In genomic region chr1:169102567-169102966, GRCh38 we compare ENCODE assay signal across 8 cellular contexts. TPM values are rescaled to one million over a fixed set of nuclear protein-coding genes. Genes with fewer than 3 reads are reported as not detected.
DNase-seq lines count a peak whose midpoint lies in the region; TF ChIP-seq lines count a peak whose summit lies in the region.
"Had no signal": no experiment of that assay in that cellular context is flagged by ENCODE, and none has a peak within 500 bp of the region (broad histone marks: within the 10 kb centered on the region; RNA-seq: fewer than 3 reads in every experiment).

No MANE protein-coding gene starts in this region.

- H3K27ac ChIP-seq in temporal lobe (ENCODE audit: low read depth, low read length) = peak overlapping the region; percentile 95
- H3K27ac ChIP-seq: epithelial cell of prostate had no signal

- no peak for TF ChIP-seq CTCF in NB4 (IDR thresholded peaks at IDR 0.05; ENCODE audit: low read depth, low read length)

- no peaks in the 10 kb centered on the region for H3K9me3 ChIP-seq in adipocyte (ENCODE audit: control insufficient read depth, low read length)

- TF ChIP-seq POLR2A in NB4 (IDR thresholded peaks at IDR 0.05; ENCODE audit: extremely low read depth, insufficient read length) = no peak

- no peaks in the 10 kb centered on the region for H3K27me3 ChIP-seq in adipocyte (replicated peaks; ENCODE audit: control insufficient read depth, insufficient read depth, low read length)

- peak; percentile 55 for DNase-seq in NB4 (ENCODE audit: low read depth)
- peak; percentile 79 for DNase-seq in adipocyte (ENCODE audit: low read depth)
- peak in 26 of 51 donors; percentile 20 to 79 (median 44) for DNase-seq in hypothalamus (lab: John Stamatoyannopoulos, UW)
- DNase-seq in MV-4-11 (lab: John Stamatoyannopoulos, UW) = no peak
- no peak for DNase-seq in HPDE6-E6E7 (ENCODE audit: extremely low spot score)
- no peak for DNase-seq in KG1 (lab: John Stamatoyannopoulos, UW)

- no peaks in the 10 kb centered on the region for H3K36me3 ChIP-seq in adipocyte (ENCODE audit: control insufficient read depth, insufficient read depth, low read length, severe bottlenecking)

- H3K4me1 ChIP-seq in adipocyte (ENCODE audit: control insufficient read depth, insufficient read depth, low read length) = peaks cover 4% of the 10 kb centered on the region

- no peak overlapping the region for H3K9ac ChIP-seq in adipocyte (ENCODE audit: low read length)

- no peak overlapping the region for H3K4me3 ChIP-seq in NB4 (ENCODE audit: low read depth, low read length)
- H3K4me3 ChIP-seq in adipocyte (ENCODE audit: low read length) = no peak overlapping the region

RNA-seq across cellular contexts. Expression of gene ATP1B1, which starts 3.9 kb away (rescaled TPM):
- total RNA-seq in temporal lobe = 149 TPM

Comparison
In these comparisons a context has a peak if more than half of its experiments do, and no peak if none do; other contexts are left out.
1. DNase-seq: peak in NB4 (single experiment), adipocyte (single experiment) and hypothalamus (26 of 51); none in MV-4-11 (single experiment), HPDE6-E6E7 (single experiment) and KG1 (single experiment).